In the genomic region with DNA sequence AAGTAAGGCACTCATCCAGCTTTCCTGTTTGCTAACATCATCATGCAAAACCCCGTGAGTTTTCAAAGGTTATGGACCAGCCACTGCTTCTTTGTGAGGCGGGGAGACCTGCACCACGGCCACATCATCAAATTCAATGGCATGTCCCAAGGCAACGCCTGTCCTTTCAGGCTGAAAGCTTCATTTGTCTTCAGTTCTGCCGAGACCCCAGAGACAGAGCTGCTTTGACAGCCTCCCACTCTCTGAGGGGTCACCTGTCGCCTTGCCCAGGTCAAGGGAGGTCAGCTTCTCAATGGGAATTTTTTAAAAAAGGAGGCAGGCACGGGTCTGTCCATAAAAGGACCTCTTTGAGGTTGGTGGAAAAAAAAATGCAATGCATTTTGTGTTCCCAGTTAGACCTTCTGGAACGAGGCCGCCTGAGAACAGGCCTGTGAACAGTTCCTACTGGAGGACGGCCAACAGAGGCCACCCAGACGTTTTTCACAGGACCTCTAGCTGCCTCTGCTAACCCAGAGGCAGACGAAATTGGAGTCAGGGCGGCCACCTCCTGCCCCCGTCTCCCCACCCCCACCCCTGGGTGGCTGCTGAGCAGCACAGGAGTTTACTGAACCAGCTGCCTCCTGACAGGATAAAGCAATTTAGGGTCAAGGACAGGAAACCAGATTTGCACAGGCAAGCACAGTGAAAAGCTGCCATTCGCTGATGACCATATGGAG, we compare ENCODE assay signal across 11 cellular contexts.
DNase-seq lines count a peak whose midpoint lies in the region; FAIRE-seq and TF ChIP-seq lines count a peak whose summit lies in the region.
"Had no signal": no experiment of that assay in that cellular context is flagged by ENCODE, and none has a peak within 500 bp of the region (broad histone marks: within the 10 kb centered on the region; RNA-seq: fewer than 3 reads in every experiment).

No MANE protein-coding gene starts in this region.

- H3K4me3 Mint-ChIP-seq in astrocyte (ENCODE audit: unreplicated experiment) = no peak overlapping the region

- no peak overlapping the region for H3K9ac ChIP-seq in astrocyte (ENCODE audit: low read length)

- H3K4me3 ChIP-seq in BE2C (ENCODE audit: low read depth, low read length) = no peak overlapping the region
- no peak overlapping the region for H3K4me3 ChIP-seq in astrocyte (ENCODE audit: insufficient read depth, low read depth, low read length)
- no peak overlapping the region for H3K4me3 ChIP-seq in left ventricle myocardium inferior

- peak overlapping the region; percentile 50 for H3K27ac Mint-ChIP-seq in astrocyte (ENCODE audit: unreplicated experiment)

- no peak overlapping the region for H3K4me2 ChIP-seq in astrocyte (ENCODE audit: low read length)

- H3K27me3 ChIP-seq in BE2C (peaks cover 36% of the 10 kb centered on the region), astrocyte (ENCODE audit: insufficient read depth, low read length) (no peaks in the 10 kb centered on the region), left ventricle myocardium inferior (ENCODE audit: low read depth) (no peaks in the 10 kb centered on the region)

- H3K27ac ChIP-seq in astrocyte (ENCODE audit: low read depth, low read length) (no peak overlapping the region), left ventricle myocardium inferior (replicated peaks) (peak overlapping the region; percentile 73)

- H3K27me3 Mint-ChIP-seq in astrocyte (ENCODE audit: low read depth, unreplicated experiment) = peaks cover 8% of the 10 kb centered on the region

- H4K20me1 ChIP-seq in astrocyte (ENCODE audit: insufficient read depth, low read length) = no peaks in the 10 kb centered on the region

- TF ChIP-seq CTCF in BE2C (IDR thresholded peaks at IDR 0.05; ENCODE audit: low read depth, low read length) (no peak), astrocyte (IDR thresholded peaks at IDR 0.05; ENCODE audit: insufficient read depth, low read depth, low read length) (no peak), left ventricle myocardium inferior (IDR thresholded peaks at IDR 0.05; ENCODE audit: borderline replicate concordance) (no peak)

- peaks cover under 1% of the 10 kb centered on the region for H3K9me3 Mint-ChIP-seq in astrocyte (ENCODE audit: unreplicated experiment)

- H3K4me1 ChIP-seq in BE2C = no peaks in the 10 kb centered on the region
- H3K4me1 ChIP-seq in astrocyte (ENCODE audit: insufficient read depth, low read length) = no peaks in the 10 kb centered on the region
- H3K4me1 ChIP-seq in left ventricle myocardium inferior = peaks cover 9% of the 10 kb centered on the region

- H3K79me2 ChIP-seq in astrocyte (ENCODE audit: insufficient read depth, low read length) = no peaks in the 10 kb centered on the region

- DNase-seq in BE2C = peak; percentile 27
- DNase-seq in astrocyte (ENCODE audit: low read depth) = no peak
- peak; percentile 70 for DNase-seq in left ventricle myocardium inferior
- DNase-seq in pons (ENCODE audit: low spot score) = peak; percentile 25
- no peak for DNase-seq in NK-92 treated with Interleukin-12 subunit alpha and Interleukin-12 subunit beta, amount 100 ng/mL, for 24 hours (lab: John Stamatoyannopoulos, UW)
- DNase-seq in GM19240 (ENCODE audit: insufficient read length, low spot score) = no peak
- DNase-seq in activated CD4-positive, alpha-beta T cell treated with anti-CD3 and anti-CD28 coated beads for 1 hour = no peak
- no peak for DNase-seq in GM19238 (ENCODE audit: insufficient read length, low spot score)
- DNase-seq: DMS53 had no signal

- H3K36me3 Mint-ChIP-seq in astrocyte (ENCODE audit: low read depth, unreplicated experiment) = no peaks in the 10 kb centered on the region

- intact Hi-C loops in left ventricle myocardium inferior (cut with micrococcal nuclease) = no loop called here

- no peaks in the 10 kb centered on the region; the same call in 1 of the 2 replicates for H3K9me3 ChIP-seq in BE2C
- H3K9me3 ChIP-seq in astrocyte (ENCODE audit: insufficient read depth, low read depth, low read length) = no peaks in the 10 kb centered on the region
- H3K9me3 ChIP-seq in left ventricle myocardium inferior (replicated peaks) = peaks cover 7% of the 10 kb centered on the region

- no peaks in the 10 kb centered on the region for H3K36me3 ChIP-seq in BE2C
- no peaks in the 10 kb centered on the region for H3K36me3 ChIP-seq in astrocyte (ENCODE audit: insufficient read depth, low read length)
- no peaks in the 10 kb centered on the region for H3K36me3 ChIP-seq in left ventricle myocardium inferior

- FAIRE-seq in astrocyte (lab: Jason Lieb, UNC) = no peak
- FAIRE-seq: keratinocyte, RCC 7860 had no signal

- H3K4me1 Mint-ChIP-seq in astrocyte (ENCODE audit: low read depth, unreplicated experiment) = peaks cover 7% of the 10 kb centered on the region

- no peak overlapping the region for H2AFZ ChIP-seq in astrocyte (ENCODE audit: low read depth, low read length)

Comparison
In these comparisons a context has a peak if more than half of its experiments do, and no peak if none do; other contexts are left out.
1. DNase-seq: peak in BE2C (single experiment), left ventricle myocardium inferior (single experiment) and pons (single experiment); none in astrocyte (single experiment), NK-92 treated with Interleukin-12 subunit alpha and Interleukin-12 subunit beta, amount 100 ng/mL, for 24 hours (single experiment), GM19240 (single experiment), activated CD4-positive, alpha-beta T cell treated with anti-CD3 and anti-CD28 coated beads for 1 hour (single experiment) and GM19238 (single experiment).